23 cellular contexts compared by ENCODE assay signal in the genomic region with DNA sequence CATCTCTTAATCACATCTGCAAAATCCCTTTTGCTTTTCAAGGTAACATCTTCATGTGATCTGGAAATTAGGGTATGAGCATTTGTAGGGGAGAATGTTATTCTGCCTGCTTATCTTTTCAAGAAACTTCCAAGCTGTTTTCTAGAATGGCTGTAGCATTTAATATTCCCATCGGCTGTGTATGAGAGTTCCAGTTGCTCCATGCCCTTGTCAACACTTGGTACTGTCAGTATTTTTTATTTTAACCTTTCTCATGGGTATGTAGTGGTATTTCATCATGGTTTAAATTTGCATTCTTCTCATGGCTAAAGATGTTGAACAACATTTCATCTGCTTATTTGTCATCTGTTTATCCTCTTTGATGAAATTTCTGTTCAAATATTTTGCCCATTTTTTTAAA.
DNase-seq lines count a peak whose midpoint lies in the region; ATAC-seq, FAIRE-seq and TF ChIP-seq lines count a peak whose summit lies in the region.
"Had no signal": no experiment of that assay in that cellular context is flagged by ENCODE, and none has a peak within 500 bp of the region (broad histone marks: within the 10 kb centered on the region; RNA-seq: fewer than 3 reads in every experiment).

No MANE protein-coding gene starts in this region.

- intact Hi-C loops in K562 (cut with micrococcal nuclease) (loop anchor here (10.0 kb wide), 2 partner anchors 109 to 179 kb away; no protein-coding TSS in a partner anchor), aorta (cut with DNase I) (no loop called here)

- BruUV-seq in K562 (replicated peaks; lab: Mats Ljungman, UMichigan): no TSS peak

- H3K36me3 ChIP-seq in HEK293 (ENCODE audit: control insufficient read depth in 2 of 2, insufficient read depth in 1 of 2, low read length in 2 of 2): no peaks in the 10 kb centered on the region
- no peaks in the 10 kb centered on the region for H3K36me3 ChIP-seq in SJCRH30
- no peaks in the 10 kb centered on the region for H3K36me3 ChIP-seq in K562 (ENCODE audit: control insufficient read depth, insufficient read depth, low read length)
- H3K36me3 ChIP-seq in aorta (ENCODE audit: control insufficient read depth in 1 of 2, insufficient read depth in 2 of 2, low read length in 1 of 2): no peaks in the 10 kb centered on the region

- H3K9me1 ChIP-seq in K562 (ENCODE audit: control insufficient read depth, insufficient read depth, low read length): no peaks in the 10 kb centered on the region

- TF ChIP-seq POLR2A in K562 (conservative IDR thresholded peaks at IDR 0.05): no peak

- CTCF ChIA-PET in HEK293 (lab: Yijun Ruan, JAX) (no interaction called here), K562 (lab: Yijun Ruan, JAX; ENCODE audit: low intra/inter-chr PET ratio) (no interaction called here)

- peak overlapping the region; percentile 39 for H3K27ac Mint-ChIP-seq in activated T-cell treated with anti-CD3 and anti-CD28 coated beads, Interleukin-2, amount 50 U/mL, for 72 hours
- H3K27ac Mint-ChIP-seq: B cell; CD4-positive, alpha-beta T cell; CD8-positive, alpha-beta T cell had no signal

- TF ChIP-seq RAD21 in K562 (CRISPR knock-in tag; conservative IDR thresholded peaks at IDR 0.05 in 1 of 2, IDR thresholded peaks at IDR 0.05 in 1 of 2): no peak

- H3K27ac ChIP-seq in HEK293 (ENCODE audit: extremely low read depth, low read depth, low read length): no peak overlapping the region
- H3K27ac ChIP-seq in SJCRH30: peak overlapping the region; percentile 31; the same call in 1 of the 2 replicates
- H3K27ac ChIP-seq in K562 (ENCODE audit: extremely low read depth, low read depth, low read length): no peak overlapping the region
- H3K27ac ChIP-seq in aorta (ENCODE audit: low read depth in 1 of 2, low read length in 2 of 2): no peak overlapping the region
- H3K27ac ChIP-seq: 22Rv1; A549; BLaER1 treated with 17β-estradiol and CSF1 and Interleukin-3, amounts not matched to agents 10 nM and 100 nM; C4-2B had no signal

- H3K9me3 Mint-ChIP-seq in activated T-cell treated with anti-CD3 and anti-CD28 coated beads, Interleukin-2, amount 50 U/mL, for 72 hours: peaks cover 3 to 8% of the 10 kb centered on the region in 2 donors

- no peak for FAIRE-seq in K562 (lab: Jason Lieb, UNC)
- FAIRE-seq: D721Med, G401.6, GM12891, GM19239 had no signal

- DNase-seq in activated T-cell treated with anti-CD3 and anti-CD28 coated beads, Interleukin-2, amount 50 U/mL, for 72 hours: no peak
- DNase-seq in activated T-cell treated with anti-CD3 and anti-CD28 coated beads, Interleukin-2, amount 50 U/mL, for 1 hour: no peak
- DNase-seq in SJCRH30 (no peak), K562 (ENCODE audit: extremely low read depth in 1 of 4, low spot score in 3 of 4) (no peak), aorta (no peak)
- DNase-seq: AML-193; Caco-2; Calu3; CD4-positive, alpha-beta T cell; CD8-positive, alpha-beta T cell; DMS79 treated with DMSO at 0.1 percent for 48 hours; GF-D8 had no signal

- no peak overlapping the region for H2AFZ ChIP-seq in K562 (ENCODE audit: low read depth, low read length)

- H3K4me3 ChIP-seq in HEK293 (ENCODE audit: low read depth, low read length): no peak overlapping the region
- H3K4me3 ChIP-seq in SJCRH30: no peak overlapping the region; the same call in 1 of the 2 replicates
- no peak overlapping the region for H3K4me3 ChIP-seq in K562
- H3K4me3 ChIP-seq in aorta (ENCODE audit: low read length in 2 of 2): no peak overlapping the region
- H3K4me3 ChIP-seq: A549; BLaER1 treated with 17β-estradiol and CSF1 and Interleukin-3, amounts not matched to agents 10 nM and 100 nM had no signal

- no peaks in the 10 kb centered on the region for H3K4me1 Mint-ChIP-seq in activated T-cell treated with anti-CD3 and anti-CD28 coated beads, Interleukin-2, amount 50 U/mL, for 72 hours (ENCODE audit: low read depth)

- TF ChIP-seq CTCF in HEK293 (tag by site-specific recombination; IDR thresholded peaks at IDR 0.05): no peak
- no peak for TF ChIP-seq CTCF in K562 (IDR thresholded peaks at IDR 0.05 in 2 of 3, conservative IDR thresholded peaks at IDR 0.05 in 1 of 3; ENCODE audit: insufficient read depth in 2 of 3, low read depth in 1 of 3, low read length in 3 of 3)

- no peaks in the 10 kb centered on the region; the same call in 1 of the 2 replicates for H3K9me3 ChIP-seq in HEK293 (ENCODE audit: control insufficient read depth, insufficient read depth, low read depth, low read length)
- H3K9me3 ChIP-seq in SJCRH30 (replicated peaks): peaks cover 10% of the 10 kb centered on the region
- no peaks in the 10 kb centered on the region for H3K9me3 ChIP-seq in K562 (replicated peaks; ENCODE audit: control insufficient read depth, insufficient read depth, low read depth, low read length)
- no peaks in the 10 kb centered on the region for H3K9me3 ChIP-seq in aorta (ENCODE audit: control insufficient read depth, low read length)
- H3K9me3 ChIP-seq: Caco-2 had no signal

- POLR2A ChIA-PET in HEK293 (lab: Yijun Ruan, JAX): no interaction called here
- POLR2A ChIA-PET in K562 (lab: Yijun Ruan, JAX): no interaction called here

- peaks cover 2 to 4% of the 10 kb centered on the region in 2 donors for H3K36me3 Mint-ChIP-seq in activated T-cell treated with anti-CD3 and anti-CD28 coated beads, Interleukin-2, amount 50 U/mL, for 72 hours (ENCODE audit: insufficient read depth in 2 of 2)

- no peak overlapping the region for H3K4me2 ChIP-seq in K562 (ENCODE audit: insufficient read depth, low read length)
- H3K4me2 ChIP-seq: A549 had no signal

- no peak overlapping the region for H3K9ac ChIP-seq in K562 (ENCODE audit: insufficient read depth in 1 of 2, low read depth in 2 of 2, low read length in 2 of 2)
- H3K9ac ChIP-seq: BLaER1 treated with 17β-estradiol and CSF1 and Interleukin-3, amounts not matched to agents 10 nM and 100 nM had no signal

- no peak for ATAC-seq in activated T-cell treated with anti-CD3 and anti-CD28 coated beads, Interleukin-2, amount 50 U/mL, for 72 hours (replicated peaks in 1 of 2)
- no peak for ATAC-seq in K562
- no peak for ATAC-seq in HG03342 (IDR thresholded peaks at IDR 0.05; ENCODE audit: unreplicated experiment)
- ATAC-seq in aorta (ENCODE audit: low FRiP score): no peak
- ATAC-seq: A549; CD8-positive, alpha-beta T cell had no signal

- WGBS in K562 (ENCODE audit: insufficient coverage, low coverage, missing lambda C conversion rate): 50% methylated on average over 1 of the region's 1 CpG
- 99 to 100% methylated on average over 1 of the region's 1 CpG for WGBS in aorta, 2 donors

- no peaks in the 10 kb centered on the region for H3K79me2 ChIP-seq in K562 (ENCODE audit: control insufficient read depth, insufficient read depth, low read length)

- H3K27me3 Mint-ChIP-seq in activated T-cell treated with anti-CD3 and anti-CD28 coated beads, Interleukin-2, amount 50 U/mL, for 72 hours (ENCODE audit: low read depth): no peaks in the 10 kb centered on the region
- H3K27me3 Mint-ChIP-seq: B cell; CD4-positive, alpha-beta T cell had no signal

- TF ChIP-seq EP300 in K562 (IDR thresholded peaks at IDR 0.05; ENCODE audit: low read length): no peak

- no peaks in the 10 kb centered on the region for H3K4me1 ChIP-seq in HEK293 (ENCODE audit: control insufficient read depth, insufficient read depth, low read length)
- peaks cover 26% of the 10 kb centered on the region for H3K4me1 ChIP-seq in SJCRH30
- no peaks in the 10 kb centered on the region for H3K4me1 ChIP-seq in K562 (replicated peaks in 1 of 2; ENCODE audit: control insufficient read depth in 2 of 2, insufficient read depth in 2 of 2, low read length in 2 of 2)
- no peaks in the 10 kb centered on the region for H3K4me1 ChIP-seq in aorta (ENCODE audit: control insufficient read depth in 1 of 2, insufficient read depth in 2 of 2, low read length in 2 of 2)
- H3K4me1 ChIP-seq: A549, Caco-2 had no signal

- H3K27me3 ChIP-seq in SJCRH30: no peaks in the 10 kb centered on the region
- no peaks in the 10 kb centered on the region for H3K27me3 ChIP-seq in K562 (ENCODE audit: control insufficient read depth in 2 of 2, insufficient read depth in 2 of 2, low read length in 2 of 2)
- no peaks in the 10 kb centered on the region for H3K27me3 ChIP-seq in aorta (ENCODE audit: control insufficient read depth in 1 of 2, insufficient read depth in 2 of 2, low read length in 1 of 2)
- H3K27me3 ChIP-seq: BLaER1 treated with 17β-estradiol and CSF1 and Interleukin-3, amounts not matched to agents 10 nM and 100 nM had no signal

- H4K20me1 ChIP-seq in K562 (replicated peaks; ENCODE audit: control insufficient read depth, insufficient read depth, low read length): no peaks in the 10 kb centered on the region
- H4K20me1 ChIP-seq: BLaER1 treated with 17β-estradiol and CSF1 and Interleukin-3, amounts not matched to agents 10 nM and 100 nM had no signal

- in situ Hi-C loops in K562 (cut with MboI): no loop called here

- no peak overlapping the region for H3K4me3 Mint-ChIP-seq in activated T-cell treated with anti-CD3 and anti-CD28 coated beads, Interleukin-2, amount 50 U/mL, for 72 hours
- H3K4me3 Mint-ChIP-seq: B cell; CD4-positive, alpha-beta T cell; CD8-positive, alpha-beta T cell had no signal

TF ChIP-seq in HEK293, 187 proteins besides CTCF, POLR2A, EP300 and RAD21:
- TF ChIP-seq ZNF433 (tag by site-specific recombination; IDR thresholded peaks at IDR 0.05; ENCODE audit: low read depth): no peak
- TF ChIP-seq ZNF175 (tag by site-specific recombination; IDR thresholded peaks at IDR 0.05): no peak
- no peak for TF ChIP-seq SP3 (tag by site-specific recombination; IDR thresholded peaks at IDR 0.05)
- peak; percentile 57 for TF ChIP-seq SETDB1 (IDR thresholded peaks at IDR 0.05; ENCODE audit: insufficient read length, low read length)
- TF ChIP-seq ZNF600 (tag by site-specific recombination; IDR thresholded peaks at IDR 0.05): no peak
- no peak for TF ChIP-seq ZNF132 (tag by site-specific recombination; IDR thresholded peaks at IDR 0.05; ENCODE audit: borderline replicate concordance)
- TF ChIP-seq GLIS2 (tag by site-specific recombination; IDR thresholded peaks at IDR 0.05): no peak

TF ChIP-seq in K562, 482 proteins besides CTCF, POLR2A, EP300 and RAD21:
- no peak for TF ChIP-seq RCOR1 (IDR thresholded peaks at IDR 0.05; ENCODE audit: borderline replicate concordance in 1 of 2, low read depth in 2 of 2, low read length in 2 of 2)
- TF ChIP-seq XRCC3 (IDR thresholded peaks at IDR 0.05): no peak
- TF ChIP-seq RBM25 (IDR thresholded peaks at IDR 0.05; ENCODE audit: low read depth, low read length, severe bottlenecking): peak; percentile 30
